ENCODE assay signal across 8 cellular contexts in the genomic region with DNA sequence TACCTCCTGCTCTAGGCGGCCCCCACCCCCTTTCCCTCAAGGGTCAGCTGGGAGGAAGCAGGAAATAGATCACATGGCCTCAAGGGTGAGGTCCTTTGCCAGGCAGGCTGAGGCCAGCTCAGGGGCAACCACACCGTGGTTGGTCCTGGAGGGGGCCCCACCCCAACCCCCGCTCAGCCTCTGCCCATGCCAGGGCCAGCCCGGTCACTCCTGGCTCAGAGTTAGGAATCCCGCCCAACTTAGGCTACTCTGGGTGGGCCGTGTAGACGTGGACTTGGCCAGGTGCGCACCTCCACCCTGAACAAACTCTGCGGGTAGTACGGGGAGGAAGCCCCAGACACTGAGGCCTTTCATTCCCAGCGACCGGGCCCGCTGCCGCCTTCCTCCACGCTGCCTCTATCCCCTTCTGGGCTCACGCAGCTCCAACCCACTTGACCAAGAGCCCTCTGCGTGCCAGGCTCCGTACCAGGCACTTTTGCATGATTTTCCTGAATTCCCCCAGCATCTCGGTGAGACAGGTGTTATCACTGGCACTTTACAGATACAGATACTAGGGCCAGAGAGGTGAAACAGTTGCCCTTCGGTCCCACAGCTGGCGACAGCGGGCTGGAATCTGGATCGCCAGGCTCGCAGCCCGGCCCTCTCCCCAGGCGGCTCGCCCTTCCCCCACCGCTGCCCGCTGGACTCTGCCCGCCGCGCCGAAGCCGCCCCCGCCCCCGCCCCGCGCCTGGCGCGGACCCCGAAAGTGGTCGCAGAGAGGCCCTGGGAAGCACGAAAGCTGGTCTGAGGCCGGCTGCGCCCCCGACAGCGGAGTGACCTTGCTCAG. TPM values are rescaled to one million over a fixed set of nuclear protein-coding genes. Genes with fewer than 3 reads are reported as not detected.
DNase-seq lines count a peak whose midpoint lies in the region; ATAC-seq and TF ChIP-seq lines count a peak whose summit lies in the region.

No MANE protein-coding gene starts in this region.

- no peaks in the 10 kb centered on the region for H3K9me3 ChIP-seq in CD8-positive, alpha-beta memory T cell (ENCODE audit: low read length)
- H3K9me3 ChIP-seq in KOPT-K1 (ENCODE audit: insufficient read depth, low read length, poor library complexity, severe bottlenecking) (no peaks in the 10 kb centered on the region), neutrophil (no peaks in the 10 kb centered on the region)

- CTCF ChIA-PET in CD8-positive, alpha-beta memory T cell (lab: Charles Lee) = interaction anchor here (1.6 to 1.8 kb wide), 2 partner anchors 8 to 28 kb away, joined by 4 to 8 read pairs; a partner anchor contains a TSS

- ATAC-seq in GM19455 (IDR thresholded peaks at IDR 0.05; ENCODE audit: unreplicated experiment) (peak; percentile 12), foreskin keratinocyte (peak; percentile 63)
- peak; percentile 3 to 4 for ATAC-seq in activated T-cell treated with anti-CD3 and anti-CD28 coated beads, Interleukin-2, amount 50 U/mL, for 4 hours

- peak overlapping the region; percentile 70 for H3K4me3 ChIP-seq in CD8-positive, alpha-beta memory T cell (ENCODE audit: low read length)
- H3K4me3 ChIP-seq in neutrophil (ENCODE audit: low read depth in 1 of 2, low read length in 1 of 2) = peak overlapping the region; percentile 87 to 97

- H3K36me3 ChIP-seq in CD8-positive, alpha-beta memory T cell (ENCODE audit: insufficient read depth, low read length) = no peaks in the 10 kb centered on the region
- H3K36me3 ChIP-seq in KOPT-K1 (ENCODE audit: insufficient read depth, low read length) = peaks cover 37% of the 10 kb centered on the region
- H3K36me3 ChIP-seq in neutrophil = peaks cover 51% of the 10 kb centered on the region

- peak in 1 of 5 donors; percentile 24 for DNase-seq in CD8-positive, alpha-beta memory T cell
- peak; percentile 18 for DNase-seq in activated T-cell treated with anti-CD3 and anti-CD28 coated beads, Interleukin-2, amount 50 U/mL, for 4 hours
- DNase-seq in foreskin keratinocyte (peak; percentile 65 to 87), NCI-H2171 treated with DMSO at 0.1 percent for 48 hours (lab: John Stamatoyannopoulos, UW) (no peak), cortex of kidney (lab: John Stamatoyannopoulos, UW) (no peak)

- peaks cover 20% of the 10 kb centered on the region for H3K4me1 ChIP-seq in CD8-positive, alpha-beta memory T cell (ENCODE audit: insufficient read depth, low read length)
- no peaks in the 10 kb centered on the region for H3K4me1 ChIP-seq in foreskin keratinocyte
- peaks cover 19 to 23% of the 10 kb centered on the region in 2 experiments for H3K4me1 ChIP-seq in neutrophil (ENCODE audit: control insufficient read depth in 1 of 2, insufficient read depth in 1 of 2, low read depth in 1 of 2, low read length in 1 of 2)

- H3K9me3 Mint-ChIP-seq in CD8-positive, alpha-beta memory T cell = no peaks in the 10 kb centered on the region
- H3K9me3 Mint-ChIP-seq in activated T-cell treated with anti-CD3 and anti-CD28 coated beads, Interleukin-2, amount 50 U/mL, for 4 hours = no peaks in the 10 kb centered on the region

- peaks cover 15 to 24% (median 19%) of the 10 kb centered on the region in 3 donors for H3K4me1 Mint-ChIP-seq in CD8-positive, alpha-beta memory T cell
- peaks cover 16% of the 10 kb centered on the region for H3K4me1 Mint-ChIP-seq in activated T-cell treated with anti-CD3 and anti-CD28 coated beads, Interleukin-2, amount 50 U/mL, for 4 hours (ENCODE audit: low read depth)

- peak overlapping the region; percentile 85 to 97 (median 91) for H3K4me3 Mint-ChIP-seq in CD8-positive, alpha-beta memory T cell
- H3K4me3 Mint-ChIP-seq in activated T-cell treated with anti-CD3 and anti-CD28 coated beads, Interleukin-2, amount 50 U/mL, for 4 hours = peak overlapping the region; percentile 91

- TF ChIP-seq CTCF in foreskin keratinocyte (conservative IDR thresholded peaks at IDR 0.05) (no peak), neutrophil (IDR thresholded peaks at IDR 0.05) (no peak)

- no peaks in the 10 kb centered on the region for H3K27me3 ChIP-seq in CD8-positive, alpha-beta memory T cell (ENCODE audit: insufficient read depth, low read length, poor library complexity, severe bottlenecking)
- H3K27me3 ChIP-seq in foreskin keratinocyte (no peaks in the 10 kb centered on the region), neutrophil (no peaks in the 10 kb centered on the region)

- peak overlapping the region; percentile 66 to 96 (median 90) for H3K27ac Mint-ChIP-seq in CD8-positive, alpha-beta memory T cell

- no peaks in the 10 kb centered on the region for H3K27me3 Mint-ChIP-seq in CD8-positive, alpha-beta memory T cell
- no peaks in the 10 kb centered on the region for H3K27me3 Mint-ChIP-seq in activated T-cell treated with anti-CD3 and anti-CD28 coated beads, Interleukin-2, amount 50 U/mL, for 4 hours (ENCODE audit: low read depth)

- peaks cover 0 to 37% (median 0%) of the 10 kb centered on the region in 3 donors for H3K36me3 Mint-ChIP-seq in CD8-positive, alpha-beta memory T cell
- H3K36me3 Mint-ChIP-seq in activated T-cell treated with anti-CD3 and anti-CD28 coated beads, Interleukin-2, amount 50 U/mL, for 4 hours (ENCODE audit: insufficient read depth) = peaks cover 4% of the 10 kb centered on the region

- H3K27ac ChIP-seq in CD8-positive, alpha-beta memory T cell (ENCODE audit: low read depth, low read length) = peak overlapping the region; percentile 85
- H3K27ac ChIP-seq in KOPT-K1 (ENCODE audit: low read depth, low read length, poor library complexity, severe bottlenecking) (peak overlapping the region; percentile 72), foreskin keratinocyte (peak overlapping the region; percentile 39), neutrophil (peak overlapping the region; percentile 90)

- POLR2A ChIA-PET in CD8-positive, alpha-beta memory T cell (lab: Charles Lee) = interaction anchor here (0.6 to 2.9 kb wide), 6 partner anchors 8 to 242 kb away, joined by 3 to 20 read pairs (median 7); a partner anchor contains a TSS

RNA-seq across cellular contexts. Expression of a gene that starts 0.8 kb away (rescaled TPM):
- total RNA-seq in CD8-positive, alpha-beta memory T cell = 10 to 100 TPM; 50.5 to 55.3 TPM
- 17.2 TPM for polyA plus RNA-seq in CD8-positive, alpha-beta memory T cell
- 10 to 100 TPM; 55.9 to 65.3 (median 62.4) TPM for total RNA-seq in activated T-cell treated with anti-CD3 and anti-CD28 coated beads, Interleukin-2, amount 50 U/mL, for 4 hours
- total RNA-seq in foreskin keratinocyte = 88.0 and 93.3 TPM in 2 replicates
- 112 TPM in 2 replicates for polyA plus RNA-seq in foreskin keratinocyte

RNA-seq across cellular contexts. Expression of a gene that starts 8.8 kb away (rescaled TPM):
- 100 to 1,000 TPM in 1 of 2 experiments, 10 to 100 TPM in 1; 99.9 to 100 TPM for total RNA-seq in CD8-positive, alpha-beta memory T cell
- 109 TPM for polyA plus RNA-seq in CD8-positive, alpha-beta memory T cell
- 100 to 1,000 TPM; 132 to 146 (median 134) TPM for total RNA-seq in activated T-cell treated with anti-CD3 and anti-CD28 coated beads, Interleukin-2, amount 50 U/mL, for 4 hours
- total RNA-seq in foreskin keratinocyte = 69.0 and 75.3 TPM in 2 replicates
- 99.8 and 104 TPM in 2 replicates for polyA plus RNA-seq in foreskin keratinocyte

RNA-seq across cellular contexts. Expression of a gene that starts 21.6 kb away (rescaled TPM):
- total RNA-seq in CD8-positive, alpha-beta memory T cell = 100 to 1,000 TPM; 105 TPM
- 68.5 TPM for polyA plus RNA-seq in CD8-positive, alpha-beta memory T cell
- total RNA-seq in activated T-cell treated with anti-CD3 and anti-CD28 coated beads, Interleukin-2, amount 50 U/mL, for 4 hours = 100 to 1,000 TPM; 125 to 128 (median 126) TPM
- total RNA-seq in foreskin keratinocyte = 45.3 and 47.0 TPM in 2 replicates
- 42.5 and 44.0 TPM in 2 replicates for polyA plus RNA-seq in foreskin keratinocyte

RNA-seq across cellular contexts. Expression of a gene that starts 25.4 kb away (rescaled TPM):
- total RNA-seq in CD8-positive, alpha-beta memory T cell = 10 to 100 TPM; 24.7 to 25.3 TPM
- 28.0 TPM for polyA plus RNA-seq in CD8-positive, alpha-beta memory T cell
- 10 to 100 TPM; 10.5 to 11.1 (median 11.0) TPM for total RNA-seq in activated T-cell treated with anti-CD3 and anti-CD28 coated beads, Interleukin-2, amount 50 U/mL, for 4 hours
- 19.2 and 20.8 TPM in 2 replicates for total RNA-seq in foreskin keratinocyte
- polyA plus RNA-seq in foreskin keratinocyte = 22.2 and 24.6 TPM in 2 replicates

RNA-seq across cellular contexts. Expression of a gene that starts 56.5 kb away (rescaled TPM):
- 10 to 100 TPM; 64.1 to 69.0 TPM for total RNA-seq in CD8-positive, alpha-beta memory T cell
- polyA plus RNA-seq in CD8-positive, alpha-beta memory T cell = 32.3 TPM
- 10 to 100 TPM; 61.9 to 69.8 (median 67.1) TPM for total RNA-seq in activated T-cell treated with anti-CD3 and anti-CD28 coated beads, Interleukin-2, amount 50 U/mL, for 4 hours
- 47.1 and 56.7 TPM in 2 replicates for total RNA-seq in foreskin keratinocyte
- 18.4 and 23.8 TPM in 2 replicates for polyA plus RNA-seq in foreskin keratinocyte

Comparison
In these comparisons a context has a peak if more than half of its experiments do, and no peak if none do; other contexts are left out.
1. DNase-seq: peak in activated T-cell treated with anti-CD3 and anti-CD28 coated beads, Interleukin-2, amount 50 U/mL, for 4 hours (single experiment) and foreskin keratinocyte (2 of 2); none in NCI-H2171 treated with DMSO at 0.1 percent for 48 hours (single experiment) and cortex of kidney (single experiment).
2. H3K27ac ChIP-seq: peak in every context shown above with its lines; median percentile 90 in neutrophil; 85 in CD8-positive, alpha-beta memory T cell; 72 in KOPT-K1; 39 in foreskin keratinocyte.
3. ATAC-seq: peak in every context shown above with its lines; median percentile 63 in foreskin keratinocyte; 12 in GM19455; 4 in activated T-cell treated with anti-CD3 and anti-CD28 coated beads, Interleukin-2, amount 50 U/mL, for 4 hours.